In the genomic region with DNA sequence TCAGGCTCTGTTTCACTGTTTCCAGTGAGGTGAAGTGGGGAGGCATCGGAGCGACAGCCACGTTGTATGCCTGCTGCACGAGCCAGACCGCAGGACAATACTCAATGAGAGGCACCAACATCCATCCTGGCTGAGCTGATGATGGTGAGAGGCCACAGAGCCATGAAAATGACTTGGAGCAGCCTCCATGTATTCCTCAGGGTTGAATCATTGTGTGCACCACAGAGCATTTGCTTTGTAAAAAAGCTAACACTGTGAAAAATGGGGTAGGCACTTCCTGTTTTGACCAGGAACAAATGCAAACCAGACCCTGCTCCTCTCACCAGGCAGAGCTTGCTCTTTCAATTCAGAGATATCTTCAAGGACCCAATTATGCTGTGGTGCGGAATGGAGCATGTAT, we compare ENCODE assay signal across 17 cellular contexts.
A peak's percentile ranks its signal among the peaks of the same experiment; 100 is the strongest.
DNase-seq lines count a peak whose midpoint lies in the region; ATAC-seq and TF ChIP-seq lines count a peak whose summit lies in the region.
"Had no signal": no experiment of that assay in that cellular context is flagged by ENCODE, and none has a peak within 500 bp of the region (broad histone marks: within the 10 kb centered on the region; RNA-seq: fewer than 3 reads in every experiment).

No MANE protein-coding gene starts in this region.

- TF ChIP-seq CTCF in AG09319 (IDR thresholded peaks at IDR 0.05; ENCODE audit: low read depth, low read length) (no peak), HFFc6 (IDR thresholded peaks at IDR 0.05) (no peak), activated B cell treated with CpG ODN at 0.5 μM for 24 hours (IDR thresholded peaks at IDR 0.05) (no peak)

- H3K27me3 Mint-ChIP-seq in HFFc6 (ENCODE audit: insufficient read depth) (peaks cover 4% of the 10 kb centered on the region), activated B cell treated with CpG ODN at 0.5 μM for 24 hours (no peaks in the 10 kb centered on the region)
- H3K27me3 Mint-ChIP-seq in stimulated activated memory B cell treated with anti-CD40 and anti-IgM and Interleukin-4, amounts not matched to agents 10 μg/mL and 1 μg/mL and 100 μg/mL, for 72 hours = no peaks in the 10 kb centered on the region
- H3K27me3 Mint-ChIP-seq: CD4-positive, alpha-beta T cell had no signal

- H3K4me3 Mint-ChIP-seq in HFFc6 (peak overlapping the region; percentile 76), activated B cell treated with CpG ODN at 0.5 μM for 24 hours (peak overlapping the region; percentile 2)
- H3K4me3 Mint-ChIP-seq in stimulated activated memory B cell treated with anti-CD40 and anti-IgM and Interleukin-4, amounts not matched to agents 10 μg/mL and 1 μg/mL and 100 μg/mL, for 72 hours = no peak overlapping the region
- H3K4me3 Mint-ChIP-seq: CD4-positive, alpha-beta T cell had no signal

- no peak for ATAC-seq in activated B cell treated with CpG ODN at 0.5 μM for 24 hours (ENCODE audit: low read depth)
- ATAC-seq in stimulated activated memory B cell treated with anti-CD40 and anti-IgM and Interleukin-4, amounts not matched to agents 10 μg/mL and 1 μg/mL and 100 μg/mL, for 72 hours = no peak

- H3K36me3 Mint-ChIP-seq in HFFc6 (ENCODE audit: low read depth) = peaks cover 11% of the 10 kb centered on the region
- H3K36me3 Mint-ChIP-seq in activated B cell treated with CpG ODN at 0.5 μM for 24 hours (ENCODE audit: low read depth) = no peaks in the 10 kb centered on the region
- peaks cover 9% of the 10 kb centered on the region for H3K36me3 Mint-ChIP-seq in stimulated activated memory B cell treated with anti-CD40 and anti-IgM and Interleukin-4, amounts not matched to agents 10 μg/mL and 1 μg/mL and 100 μg/mL, for 72 hours

- peak; percentile 22 for DNase-seq in AG09319 (ENCODE audit: extremely low read depth, low read depth)
- peak; percentile 64 for DNase-seq in HFFc6
- DNase-seq in activated B cell treated with CpG ODN at 0.5 μM for 24 hours = no peak
- DNase-seq in germinal center (ENCODE audit: low spot score) = peak; percentile 52
- DNase-seq in NCI-H1048 (lab: John Stamatoyannopoulos, UW) = no peak
- no peak for DNase-seq in SK-N-DZ (ENCODE audit: low spot score)
- DNase-seq in H4 (ENCODE audit: low spot score) = no peak
- DNase-seq: activated CD4-positive, CD25-positive, alpha-beta regulatory T cell; activated T-cell treated with anti-CD3 and anti-CD28 coated beads, Interleukin-2, amount 50 U/mL, for 1 hour; CD4-positive, alpha-beta T cell; midbrain; NCI-H1417 treated with DMSO at 0.1 percent for 48 hours; NCI-H510A; SHP77 treated with DMSO at 0.1 percent for 48 hours; stimulated activated CD4-positive, alpha-beta T cell treated with anti-CD3 and anti-CD28 coated beads, Interleukin-4, amount 100 ng/mL, for 24 hours; stimulated activated naive CD4-positive, alpha-beta T cell treated with Interleukin-2 at 50 U/mL for 16 hours had no signal

- CTCF ChIA-PET in activated B cell treated with CpG ODN at 0.5 μM for 24 hours (lab: Charles Lee) = interaction anchor here (0.9 to 1.2 kb wide), 2 partner anchors 33 to 882 kb away, joined by 4 to 5 read pairs; no protein-coding TSS in a partner anchor

- intact Hi-C loops in activated B cell treated with CpG ODN at 0.5 μM for 24 hours (cut with micrococcal nuclease) = loop anchor here (5.0 to 10.0 kb wide), 3 partner anchors 214 to 729 kb away; no protein-coding TSS in a partner anchor

- peak overlapping the region; percentile 88 for H3K27ac Mint-ChIP-seq in HFFc6
- peak overlapping the region; percentile 9 for H3K27ac Mint-ChIP-seq in activated B cell treated with CpG ODN at 0.5 μM for 24 hours
- H3K27ac Mint-ChIP-seq in stimulated activated memory B cell treated with anti-CD40 and anti-IgM and Interleukin-4, amounts not matched to agents 10 μg/mL and 1 μg/mL and 100 μg/mL, for 72 hours = no peak overlapping the region
- H3K27ac Mint-ChIP-seq: CD4-positive, alpha-beta T cell had no signal

- POLR2A ChIA-PET in activated B cell treated with CpG ODN at 0.5 μM for 24 hours (lab: Charles Lee) = interaction anchor here (1.7 kb wide), 1 partner anchor 883 kb away, joined by 4 read pairs; the partner anchor contains the start of gene TRIB2

- H3K4me1 Mint-ChIP-seq in HFFc6 (ENCODE audit: low read depth) (peaks cover 61% of the 10 kb centered on the region), activated B cell treated with CpG ODN at 0.5 μM for 24 hours (peaks cover 51% of the 10 kb centered on the region)
- H3K4me1 Mint-ChIP-seq in stimulated activated memory B cell treated with anti-CD40 and anti-IgM and Interleukin-4, amounts not matched to agents 10 μg/mL and 1 μg/mL and 100 μg/mL, for 72 hours = peaks cover 44% of the 10 kb centered on the region

- H3K9me3 Mint-ChIP-seq in HFFc6 = peaks cover 14% of the 10 kb centered on the region
- H3K9me3 Mint-ChIP-seq in activated B cell treated with CpG ODN at 0.5 μM for 24 hours = peaks cover 5% of the 10 kb centered on the region
- peaks cover 5% of the 10 kb centered on the region for H3K9me3 Mint-ChIP-seq in stimulated activated memory B cell treated with anti-CD40 and anti-IgM and Interleukin-4, amounts not matched to agents 10 μg/mL and 1 μg/mL and 100 μg/mL, for 72 hours
- H3K9me3 Mint-ChIP-seq: CD4-positive, alpha-beta T cell had no signal

Comparison
In these comparisons a context has a peak if more than half of its experiments do, and no peak if none do; other contexts are left out.
1. DNase-seq: peak in AG09319 (single experiment), HFFc6 (single experiment) and germinal center (single experiment); none in activated B cell treated with CpG ODN at 0.5 μM for 24 hours (single experiment), NCI-H1048 (single experiment), SK-N-DZ (single experiment) and H4 (single experiment).